In the genomic region with DNA sequence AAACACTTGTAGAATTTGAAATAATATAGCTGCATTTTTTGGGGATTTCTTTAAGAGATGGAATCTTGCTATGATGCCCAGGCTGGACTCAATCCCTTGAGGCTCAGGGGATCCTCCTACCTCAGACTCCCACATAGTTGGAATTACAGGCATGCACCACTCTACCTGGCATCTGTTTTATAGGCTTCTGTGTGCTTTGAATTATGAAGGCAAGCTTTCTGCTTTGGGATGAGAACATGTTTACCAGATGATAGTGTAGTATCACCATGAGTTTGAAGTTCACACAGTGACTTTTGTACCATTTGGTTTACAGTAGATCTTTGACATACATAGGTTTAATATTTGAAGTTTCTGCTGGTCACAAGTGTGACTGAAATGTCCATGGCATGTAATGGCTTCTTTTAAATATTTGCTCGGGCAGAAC, we compare ENCODE assay signal across 1 cellular context.
TF ChIP-seq lines count a peak whose summit lies in the region.

No MANE protein-coding gene starts in this region.

TF ChIP-seq in HepG2, 621 proteins besides CTCF, POLR2A, EP300 and RAD21 (continued from another document):
- TF ChIP-seq RBM39 (IDR thresholded peaks at IDR 0.05; ENCODE audit: low read depth, low read length, poor library complexity, severe bottlenecking) (no peak), CHD4 (IDR thresholded peaks at IDR 0.05; ENCODE audit: borderline replicate concordance, low read length) (no peak), FOSL1 (CRISPR knock-in tag; IDR thresholded peaks at IDR 0.05; ENCODE audit: borderline replicate concordance) (no peak), ZNF709 (CRISPR knock-in tag; IDR thresholded peaks at IDR 0.05) (no peak), JUNB (CRISPR knock-in tag; IDR thresholded peaks at IDR 0.05; ENCODE audit: borderline replicate concordance) (no peak), HDAC1 (CRISPR knock-in tag; IDR thresholded peaks at IDR 0.05) (no peak), ZNF260 (CRISPR knock-in tag; IDR thresholded peaks at IDR 0.05; ENCODE audit: borderline replicate concordance, low read depth) (no peak), YY1 (IDR thresholded peaks at IDR 0.05; ENCODE audit: insufficient read depth, insufficient replicate concordance, low read depth, low read length) (no peak), ZNF367 (CRISPR knock-in tag; IDR thresholded peaks at IDR 0.05; ENCODE audit: borderline replicate concordance) (no peak), MXD4 (CRISPR knock-in tag; IDR thresholded peaks at IDR 0.05) (0 out of 2 replicates have a peak, but pooled peaks have one; percentile 27), ZNF547 (CRISPR knock-in tag; IDR thresholded peaks at IDR 0.05) (no peak), NFYC (CRISPR knock-in tag; IDR thresholded peaks at IDR 0.05) (no peak), THRA (CRISPR knock-in tag; IDR thresholded peaks at IDR 0.05; ENCODE audit: borderline replicate concordance) (no peak), SALL1 (CRISPR knock-in tag; IDR thresholded peaks at IDR 0.05) (peak; percentile 48; the same call in 1 of the 2 replicates), CREB1 (IDR thresholded peaks at IDR 0.05) (no peak), CREB1 (CRISPR knock-in tag; IDR thresholded peaks at IDR 0.05) (no peak), BCL6 (CRISPR knock-in tag; IDR thresholded peaks at IDR 0.05) (peak; percentile 51; the same call in 1 of the 2 replicates), ZNF343 (CRISPR knock-in tag; IDR thresholded peaks at IDR 0.05) (no peak)
- TF ChIP-seq, protein P1, sequence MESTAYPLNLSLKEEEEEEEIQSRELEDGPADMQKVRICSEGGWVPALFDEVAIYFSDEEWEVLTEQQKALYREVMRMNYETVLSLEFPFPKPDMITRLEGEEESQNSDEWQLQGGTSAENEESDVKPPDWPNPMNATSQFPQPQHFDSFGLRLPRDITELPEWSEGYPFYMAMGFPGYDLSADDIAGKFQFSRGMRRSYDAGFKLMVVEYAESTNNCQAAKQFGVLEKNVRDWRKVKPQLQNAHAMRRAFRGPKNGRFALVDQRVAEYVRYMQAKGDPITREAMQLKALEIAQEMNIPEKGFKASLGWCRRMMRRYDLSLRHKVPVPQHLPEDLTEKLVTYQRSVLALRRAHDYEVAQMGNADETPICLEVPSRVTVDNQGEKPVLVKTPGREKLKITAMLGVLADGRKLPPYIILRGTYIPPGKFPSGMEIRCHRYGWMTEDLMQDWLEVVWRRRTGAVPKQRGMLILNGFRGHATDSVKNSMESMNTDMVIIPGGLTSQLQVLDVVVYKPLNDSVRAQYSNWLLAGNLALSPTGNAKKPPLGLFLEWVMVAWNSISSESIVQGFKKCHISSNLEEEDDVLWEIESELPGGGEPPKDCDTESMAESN (CRISPR knock-in tag; conservative IDR thresholded peaks at IDR 0.05): no peak
- TF ChIP-seq, protein P2, sequence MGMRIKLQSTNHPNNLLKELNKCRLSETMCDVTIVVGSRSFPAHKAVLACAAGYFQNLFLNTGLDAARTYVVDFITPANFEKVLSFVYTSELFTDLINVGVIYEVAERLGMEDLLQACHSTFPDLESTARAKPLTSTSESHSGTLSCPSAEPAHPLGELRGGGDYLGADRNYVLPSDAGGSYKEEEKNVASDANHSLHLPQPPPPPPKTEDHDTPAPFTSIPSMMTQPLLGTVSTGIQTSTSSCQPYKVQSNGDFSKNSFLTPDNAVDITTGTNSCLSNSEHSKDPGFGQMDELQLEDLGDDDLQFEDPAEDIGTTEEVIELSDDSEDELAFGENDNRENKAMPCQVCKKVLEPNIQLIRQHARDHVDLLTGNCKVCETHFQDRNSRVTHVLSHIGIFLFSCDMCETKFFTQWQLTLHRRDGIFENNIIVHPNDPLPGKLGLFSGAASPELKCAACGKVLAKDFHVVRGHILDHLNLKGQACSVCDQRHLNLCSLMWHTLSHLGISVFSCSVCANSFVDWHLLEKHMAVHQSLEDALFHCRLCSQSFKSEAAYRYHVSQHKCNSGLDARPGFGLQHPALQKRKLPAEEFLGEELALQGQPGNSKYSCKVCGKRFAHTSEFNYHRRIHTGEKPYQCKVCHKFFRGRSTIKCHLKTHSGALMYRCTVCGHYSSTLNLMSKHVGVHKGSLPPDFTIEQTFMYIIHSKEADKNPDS (CRISPR knock-in tag; IDR thresholded peaks at IDR 0.05): no peak
